17 cellular contexts compared by ENCODE assay signal in genomic region chr18:58255701-58256311, GRCh38.
A peak's percentile ranks its signal among the peaks of the same experiment; 100 is the strongest.
DNase-seq lines count a peak whose midpoint lies in the region; TF ChIP-seq lines count a peak whose summit lies in the region.
"Had no signal": no experiment of that assay in that cellular context is flagged by ENCODE, and none has a peak within 500 bp of the region (broad histone marks: within the 10 kb centered on the region; RNA-seq: fewer than 3 reads in every experiment).

No MANE protein-coding gene starts in this region.

- H3K4me1 Mint-ChIP-seq in glutamatergic neuron (ENCODE audit: low read depth, unreplicated experiment) = peaks cover 47% of the 10 kb centered on the region
- H3K4me1 Mint-ChIP-seq: activated CD4-positive, alpha-beta memory T cell treated with anti-CD3 and anti-CD28 coated beads, Interleukin-2, amount 10 ng/mL, durations not matched to agents 7 days and 5 days; activated naive CD4-positive, alpha-beta T cell treated with anti-CD3 and anti-CD28 coated beads, Interleukin-2, amount 10 ng/mL, durations not matched to agents 7 days and 5 days had no signal

- H3K36me3 Mint-ChIP-seq in glutamatergic neuron (ENCODE audit: unreplicated experiment) = no peaks in the 10 kb centered on the region
- H3K36me3 Mint-ChIP-seq: activated naive CD4-positive, alpha-beta T cell treated with anti-CD3 and anti-CD28 coated beads, Interleukin-2, amount 10 ng/mL, durations not matched to agents 7 days and 5 days had no signal

- peaks cover 22% of the 10 kb centered on the region for H3K9me3 Mint-ChIP-seq in glutamatergic neuron (ENCODE audit: unreplicated experiment)
- H3K9me3 Mint-ChIP-seq: activated CD4-positive, alpha-beta memory T cell treated with anti-CD3 and anti-CD28 coated beads, Interleukin-2, amount 10 ng/mL, durations not matched to agents 7 days and 5 days; activated naive CD4-positive, alpha-beta T cell treated with anti-CD3 and anti-CD28 coated beads, Interleukin-2, amount 10 ng/mL, durations not matched to agents 7 days and 5 days; T-helper 2 cell treated with Interferon-gamma antibody and Interleukin-4, amounts not matched to agents 5 μg/mL and 100 μg/mL, for 36 hours had no signal

- peak; percentile 19 for DNase-seq in LHCN-M2 (ENCODE audit: low read depth)
- DNase-seq in glutamatergic neuron = peak; percentile 28
- no peak for DNase-seq in SIG-M5 (lab: John Stamatoyannopoulos, UW)
- DNase-seq in germinal center (ENCODE audit: low spot score) = no peak
- DNase-seq in cerebellar nuclear complex (lab: John Stamatoyannopoulos, UW) = no peak
- DNase-seq in stimulated activated CD4-positive, alpha-beta T cell treated with anti-CD3 and anti-CD28 coated beads, Interleukin-4, amount 100 ng/mL, for 4 hours = no peak
- DNase-seq: activated CD4-positive, alpha-beta memory T cell treated with anti-CD3 and anti-CD28 coated beads, Interleukin-2, amount 10 ng/mL, durations not matched to agents 7 days and 5 days; activated naive CD4-positive, alpha-beta T cell treated with anti-CD3 and anti-CD28 coated beads, Interleukin-2, amount 10 ng/mL, durations not matched to agents 7 days and 5 days; effector CD4-positive, alpha-beta T cell; MV-4-11; NCI-H1694 treated with DMSO at 0.1 percent for 48 hours; retina had no signal

- H3K27me3 ChIP-seq in muscle layer of colon (ENCODE audit: control insufficient read depth in 1 of 2, insufficient read depth in 2 of 2, low read length in 2 of 2) (no peaks in the 10 kb centered on the region), skeletal muscle tissue (ENCODE audit: control insufficient read depth in 3 of 3, insufficient read depth in 3 of 3, low read length in 3 of 3) (no peaks in the 10 kb centered on the region)

- H3K9ac ChIP-seq in muscle layer of colon (ENCODE audit: low read length) (no peak overlapping the region), skeletal muscle tissue (ENCODE audit: low read depth in 1 of 3, low read length in 3 of 3) (peak overlapping the region; percentile 84 to 88 (median 87))

- H3K27me3 Mint-ChIP-seq in glutamatergic neuron (ENCODE audit: unreplicated experiment) = peaks cover 16% of the 10 kb centered on the region
- H3K27me3 Mint-ChIP-seq: activated naive CD4-positive, alpha-beta T cell treated with anti-CD3 and anti-CD28 coated beads, Interleukin-2, amount 10 ng/mL, durations not matched to agents 7 days and 5 days had no signal

- no peak for TF ChIP-seq CTCF in glutamatergic neuron (IDR thresholded peaks at IDR 0.05; ENCODE audit: partially characterized antibody, unreplicated experiment)

- peak overlapping the region; percentile 94 for H3K27ac Mint-ChIP-seq in glutamatergic neuron (ENCODE audit: unreplicated experiment)
- H3K27ac Mint-ChIP-seq: activated CD4-positive, alpha-beta memory T cell treated with anti-CD3 and anti-CD28 coated beads, Interleukin-2, amount 10 ng/mL, durations not matched to agents 7 days and 5 days; activated naive CD4-positive, alpha-beta T cell treated with anti-CD3 and anti-CD28 coated beads, Interleukin-2, amount 10 ng/mL, durations not matched to agents 7 days and 5 days; T-helper 2 cell treated with Interferon-gamma antibody and Interleukin-4, amounts not matched to agents 5 μg/mL and 100 μg/mL, for 36 hours had no signal

- H3K36me3 ChIP-seq in muscle layer of colon (ENCODE audit: insufficient read depth, low read length) = no peaks in the 10 kb centered on the region
- H3K36me3 ChIP-seq in skeletal muscle tissue (ENCODE audit: control insufficient read depth in 3 of 3, insufficient read depth in 3 of 3, low read length in 3 of 3) = no peaks in the 10 kb centered on the region
- H3K36me3 ChIP-seq: thoracic aorta had no signal

- H3K4me3 ChIP-seq in muscle layer of colon (ENCODE audit: low read depth in 1 of 2, low read length in 2 of 2) = peak overlapping the region in 1 of 2 donors; percentile 21
- H3K4me3 ChIP-seq in skeletal muscle tissue (ENCODE audit: low read length in 3 of 3) = peak overlapping the region; percentile 80 to 85 (median 82)
- H3K4me3 ChIP-seq: K562, thoracic aorta had no signal

- no peaks in the 10 kb centered on the region for H3K9me3 ChIP-seq in muscle layer of colon (ENCODE audit: low read length)
- no peaks in the 10 kb centered on the region for H3K9me3 ChIP-seq in skeletal muscle tissue (ENCODE audit: control insufficient read depth in 3 of 3, low read length in 3 of 3)
- H3K9me3 ChIP-seq: thoracic aorta had no signal

- H3K27ac ChIP-seq in muscle layer of colon (ENCODE audit: low read depth, low read length) (peak overlapping the region; percentile 44), skeletal muscle tissue (ENCODE audit: low read depth, low read length) (peak overlapping the region; percentile 91)
- H3K27ac ChIP-seq: thoracic aorta had no signal

- H3K4me3 Mint-ChIP-seq in glutamatergic neuron (ENCODE audit: unreplicated experiment) = no peak overlapping the region
- H3K4me3 Mint-ChIP-seq: activated CD4-positive, alpha-beta memory T cell treated with anti-CD3 and anti-CD28 coated beads, Interleukin-2, amount 10 ng/mL, durations not matched to agents 7 days and 5 days; activated naive CD4-positive, alpha-beta T cell treated with anti-CD3 and anti-CD28 coated beads, Interleukin-2, amount 10 ng/mL, durations not matched to agents 7 days and 5 days; T-helper 2 cell treated with Interferon-gamma antibody and Interleukin-4, amounts not matched to agents 5 μg/mL and 100 μg/mL, for 36 hours had no signal

- H3K4me1 ChIP-seq in muscle layer of colon (ENCODE audit: insufficient read depth, low read length) = peaks cover 35% of the 10 kb centered on the region
- peaks cover 0 to 14% (median 2%) of the 10 kb centered on the region in 3 donors for H3K4me1 ChIP-seq in skeletal muscle tissue (ENCODE audit: control insufficient read depth in 3 of 3, insufficient read depth in 3 of 3, low read length in 3 of 3)

Comparison
In these comparisons a context has a peak if more than half of its experiments do, and no peak if none do; other contexts are left out.
1. DNase-seq: peak in LHCN-M2 (single experiment) and glutamatergic neuron (single experiment); none in SIG-M5 (single experiment), germinal center (single experiment), cerebellar nuclear complex (0 of 2) and stimulated activated CD4-positive, alpha-beta T cell treated with anti-CD3 and anti-CD28 coated beads, Interleukin-4, amount 100 ng/mL, for 4 hours (0 of 2).